ENCODE assay signal across 38 cellular contexts in genomic region chr20:31934491-31934890, GRCh38. TPM values are rescaled to one million over a fixed set of nuclear protein-coding genes. Genes with fewer than 3 reads are reported as not detected.
"Had no signal": no experiment of that assay in that cellular context is flagged by ENCODE, and none has a peak within 500 bp of the region (broad histone marks: within the 10 kb centered on the region; RNA-seq: fewer than 3 reads in every experiment).

No MANE protein-coding gene starts in this region.

- H3K4me1 ChIP-seq: adrenal gland, body of pancreas, breast epithelium had no signal

- H3K4me3 Mint-ChIP-seq: activated B cell treated with CpG ODN at 0.5 μM for 24 hours; activated CD4-positive, alpha-beta memory T cell treated with anti-CD3 and anti-CD28 coated beads for 36 hours; activated CD4-positive, alpha-beta T cell treated with anti-CD3 and anti-CD28 coated beads, Interleukin-2, amount 10 ng/mL, durations not matched to agents 24 days and 14 days; activated CD8-positive, alpha-beta T cell treated with anti-CD3 and anti-CD28 coated beads for 36 hours; activated naive CD4-positive, alpha-beta T cell treated with anti-CD3 and anti-CD28 coated beads for 36 hours; activated naive CD8-positive, alpha-beta T cell treated with anti-CD3 and anti-CD28 coated beads for 36 hours; activated T-cell treated with anti-CD3 and anti-CD28 coated beads, Interleukin-2, amount 50 U/mL, for 4 hours; activated T-cell treated with anti-CD3 and anti-CD28 coated beads, Interleukin-2, amount 50 U/mL, for 72 hours; activated T-helper 1 cell treated with anti-CD3 and anti-CD28 coated beads, Interleukin-12 subunit alpha, Interleukin-12 subunit beta, Interleukin-2, Interleukin-4 antibody, amounts not matched to agents 30 ng/mL and 10 ng/mL and 1 ng/mL, durations not matched to agents 14 hours and 24 hours and 36 hours; activated T-helper 17 cell treated with anti-CD3 and anti-CD28 coated beads, Interleukin-2, amount 50 U/mL, for 72 hours; T-helper 1 cell treated with Interleukin-12 subunit alpha and Interleukin-12 subunit beta and Interleukin-4 antibody, amounts not matched to agents 30 μg/mL and 1 μg/mL, for 36 hours; T-helper 2 cell treated with Interferon-gamma antibody and Interleukin-4, amounts not matched to agents 5 μg/mL and 100 μg/mL, for 36 hours had no signal

- ATAC-seq: activated CD8-positive, alpha-beta T cell treated with anti-CD3 and anti-CD28 coated beads for 36 hours; activated naive CD4-positive, alpha-beta T cell treated with anti-CD3 and anti-CD28 coated beads, Interleukin-2, amount 50 U/mL, for 72 hours; activated T-cell treated with anti-CD3 and anti-CD28 coated beads, Interleukin-2, amount 50 U/mL, for 4 hours; activated T-cell treated with anti-CD3 and anti-CD28 coated beads, Interleukin-2, amount 50 U/mL, for 72 hours; activated T-helper 17 cell treated with anti-CD3 and anti-CD28 coated beads, Interleukin-2, amount 50 U/mL, for 72 hours; body of pancreas had no signal

- H3K9me3 Mint-ChIP-seq: activated B cell treated with CpG ODN at 0.5 μM for 24 hours; activated CD4-positive, alpha-beta memory T cell treated with anti-CD3 and anti-CD28 coated beads for 36 hours; activated CD4-positive, alpha-beta T cell treated with anti-CD3 and anti-CD28 coated beads, Interleukin-2, amount 10 ng/mL, durations not matched to agents 24 days and 14 days; activated CD8-positive, alpha-beta T cell treated with anti-CD3 and anti-CD28 coated beads for 36 hours; activated naive CD4-positive, alpha-beta T cell treated with anti-CD3 and anti-CD28 coated beads for 36 hours; activated naive CD4-positive, alpha-beta T cell treated with anti-CD3 and anti-CD28 coated beads, Interleukin-2, amount 50 U/mL, for 72 hours; activated naive CD8-positive, alpha-beta T cell treated with anti-CD3 and anti-CD28 coated beads for 36 hours; activated T-cell treated with anti-CD3 and anti-CD28 coated beads, Interleukin-2, amount 50 U/mL, for 4 hours; activated T-cell treated with anti-CD3 and anti-CD28 coated beads, Interleukin-2, amount 50 U/mL, for 72 hours; activated T-helper 1 cell treated with anti-CD3 and anti-CD28 coated beads, Interleukin-12 subunit alpha, Interleukin-12 subunit beta, Interleukin-2, Interleukin-4 antibody, amounts not matched to agents 30 ng/mL and 10 ng/mL and 1 ng/mL, durations not matched to agents 14 hours and 24 hours and 36 hours; activated T-helper 17 cell treated with anti-CD3 and anti-CD28 coated beads, Interleukin-2, amount 50 U/mL, for 72 hours; T-helper 1 cell treated with Interleukin-12 subunit alpha and Interleukin-12 subunit beta and Interleukin-4 antibody, amounts not matched to agents 30 μg/mL and 1 μg/mL, for 36 hours; T-helper 2 cell treated with Interferon-gamma antibody and Interleukin-4, amounts not matched to agents 5 μg/mL and 100 μg/mL, for 36 hours had no signal

- H3K4me1 Mint-ChIP-seq: activated B cell treated with CpG ODN at 0.5 μM for 24 hours; activated CD4-positive, alpha-beta T cell treated with anti-CD3 and anti-CD28 coated beads, Interleukin-2, amount 10 ng/mL, durations not matched to agents 24 days and 14 days; activated naive CD8-positive, alpha-beta T cell treated with anti-CD3 and anti-CD28 coated beads for 36 hours; activated T-helper 17 cell treated with anti-CD3 and anti-CD28 coated beads, Interleukin-2, amount 50 U/mL, for 72 hours had no signal

- H3K4me3 ChIP-seq: adrenal gland, body of pancreas, breast epithelium had no signal

- H3K9me3 ChIP-seq: adrenal gland, body of pancreas, breast epithelium had no signal

- H3K36me3 ChIP-seq: adrenal gland, brain microvascular endothelial cell, breast epithelium had no signal

- FAIRE-seq: astrocyte, TTC549 had no signal

- DNase-seq: activated B cell treated with CpG ODN at 0.5 μM for 24 hours; activated CD4-positive, alpha-beta memory T cell treated with anti-CD3 and anti-CD28 coated beads for 36 hours; activated CD4-positive, alpha-beta T cell treated with anti-CD3 and anti-CD28 coated beads for 4 hours; activated CD4-positive, alpha-beta T cell treated with anti-CD3 and anti-CD28 coated beads, Interleukin-2, amount 10 ng/mL, durations not matched to agents 24 days and 14 days; activated CD4-positive, alpha-beta T cell treated with anti-CD3 and anti-CD28 coated beads, Interleukin-2, amount 50 U/mL, for 1 hour; activated CD4-positive, alpha-beta T cell treated with anti-CD3 and anti-CD28 coated beads, Interleukin-2, amount 50 U/mL, for 4 hours; activated CD4-positive, CD25-positive, alpha-beta regulatory T cell treated with anti-CD3 and anti-CD28 coated beads, Interleukin-2, amount 50 U/mL, for 72 hours; activated CD8-positive, alpha-beta memory T cell treated with anti-CD3 and anti-CD28 coated beads, Interleukin-2, amount 50 U/mL, for 4 hours; activated CD8-positive, alpha-beta T cell treated with anti-CD3 and anti-CD28 coated beads for 36 hours; activated effector memory CD4-positive, alpha-beta T cell treated with anti-CD3 and anti-CD28 coated beads, Interleukin-2, amount 50 U/mL, for 16 hours; activated gamma-delta T cell treated with Interleukin-2 at 50 U/mL for 16 hours; activated naive CD4-positive, alpha-beta T cell; activated naive CD4-positive, alpha-beta T cell treated with anti-CD3 and anti-CD28 coated beads for 36 hours; activated naive CD4-positive, alpha-beta T cell treated with anti-CD3 and anti-CD28 coated beads, Interleukin-2, amount 50 U/mL, for 16 hours; activated naive CD8-positive, alpha-beta T cell treated with anti-CD3 and anti-CD28 coated beads for 36 hours; activated T-cell treated with anti-CD3 and anti-CD28 coated beads for 4 hours; activated T-cell treated with anti-CD3 and anti-CD28 coated beads, Interleukin-2, amount 50 U/mL, for 1 hour; activated T-cell treated with anti-CD3 and anti-CD28 coated beads, Interleukin-2, amount 50 U/mL, for 4 hours; activated T-cell treated with anti-CD3 and anti-CD28 coated beads, Interleukin-2, amount 50 U/mL, for 72 hours; adrenal gland; amniotic stem cell; body of pancreas; brain microvascular endothelial cell; central memory CD4-positive, alpha-beta T cell; T-helper 1 cell; T-helper 2 cell; T-helper 9 cell had no signal

- H3K36me3 Mint-ChIP-seq: activated CD4-positive, alpha-beta memory T cell treated with anti-CD3 and anti-CD28 coated beads for 36 hours; activated naive CD4-positive, alpha-beta T cell treated with anti-CD3 and anti-CD28 coated beads, Interleukin-2, amount 50 U/mL, for 72 hours; activated naive CD8-positive, alpha-beta T cell treated with anti-CD3 and anti-CD28 coated beads for 36 hours had no signal

- H3K27me3 ChIP-seq: adrenal gland, body of pancreas, brain microvascular endothelial cell, breast epithelium had no signal

- H3K27ac ChIP-seq: adrenal gland, body of pancreas, brain microvascular endothelial cell, breast epithelium, VCaP had no signal

- H3K27ac Mint-ChIP-seq: activated B cell treated with CpG ODN at 0.5 μM for 24 hours; activated CD4-positive, alpha-beta memory T cell treated with anti-CD3 and anti-CD28 coated beads for 36 hours; activated CD4-positive, alpha-beta T cell treated with anti-CD3 and anti-CD28 coated beads, Interleukin-2, amount 10 ng/mL, durations not matched to agents 24 days and 14 days; activated CD8-positive, alpha-beta T cell treated with anti-CD3 and anti-CD28 coated beads for 36 hours; activated naive CD4-positive, alpha-beta T cell treated with anti-CD3 and anti-CD28 coated beads for 36 hours; activated naive CD4-positive, alpha-beta T cell treated with anti-CD3 and anti-CD28 coated beads, Interleukin-2, amount 50 U/mL, for 72 hours; activated naive CD8-positive, alpha-beta T cell treated with anti-CD3 and anti-CD28 coated beads for 36 hours; activated T-cell treated with anti-CD3 and anti-CD28 coated beads, Interleukin-2, amount 50 U/mL, for 72 hours; activated T-helper 1 cell treated with anti-CD3 and anti-CD28 coated beads, Interleukin-12 subunit alpha, Interleukin-12 subunit beta, Interleukin-2, Interleukin-4 antibody, amounts not matched to agents 30 ng/mL and 10 ng/mL and 1 ng/mL, durations not matched to agents 14 hours and 24 hours and 36 hours; activated T-helper 17 cell treated with anti-CD3 and anti-CD28 coated beads, Interleukin-2, amount 50 U/mL, for 72 hours; T-helper 1 cell treated with Interleukin-12 subunit alpha and Interleukin-12 subunit beta and Interleukin-4 antibody, amounts not matched to agents 30 μg/mL and 1 μg/mL, for 36 hours; T-helper 2 cell treated with Interferon-gamma antibody and Interleukin-4, amounts not matched to agents 5 μg/mL and 100 μg/mL, for 36 hours had no signal

RNA-seq across cellular contexts. Expression of gene XKR7, which starts 33.5 kb away (rescaled TPM):
- total RNA-seq: activated CD4-positive, alpha-beta memory T cell treated with anti-CD3 and anti-CD28 coated beads for 36 hours; activated CD4-positive, alpha-beta T cell treated with anti-CD3 and anti-CD28 coated beads, Interleukin-2, amount 10 ng/mL, durations not matched to agents 24 days and 14 days; activated CD8-positive, alpha-beta T cell treated with anti-CD3 and anti-CD28 coated beads for 36 hours; activated T-cell treated with anti-CD3 and anti-CD28 coated beads, Interleukin-2, amount 50 U/mL, for 4 hours; activated T-cell treated with anti-CD3 and anti-CD28 coated beads, Interleukin-2, amount 50 U/mL, for 72 hours; activated T-helper 1 cell treated with anti-CD3 and anti-CD28 coated beads, Interleukin-12 subunit alpha, Interleukin-12 subunit beta, Interleukin-2, Interleukin-4 antibody, amounts not matched to agents 30 ng/mL and 10 ng/mL and 1 ng/mL, durations not matched to agents 14 hours and 24 hours and 36 hours; aorta; breast epithelium; cardiac septum had no signal
